In the genomic region with DNA sequence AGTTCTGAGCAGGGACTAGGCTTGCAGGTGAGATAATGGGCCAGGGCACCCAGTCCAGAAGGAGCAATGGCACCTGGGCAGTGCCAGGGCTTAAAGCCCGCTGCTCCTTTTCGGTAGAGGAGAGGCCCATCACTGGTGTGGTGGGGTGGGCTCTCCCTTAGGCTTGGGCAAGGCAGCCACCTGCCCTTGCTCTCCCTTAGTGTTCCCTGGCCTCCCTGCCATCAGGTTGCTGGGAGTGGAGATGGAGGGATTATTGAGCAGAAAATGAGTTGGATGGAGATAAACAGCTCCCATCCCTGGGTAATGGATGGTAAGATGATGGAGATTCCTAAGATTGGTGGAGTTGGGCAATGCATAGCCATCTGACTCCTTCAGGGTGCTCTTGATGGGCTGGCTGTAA, we compare ENCODE assay signal across 33 cellular contexts. TPM values are rescaled to one million over a fixed set of nuclear protein-coding genes. Genes with fewer than 3 reads are reported as not detected.
"Had no signal": no experiment of that assay in that cellular context is flagged by ENCODE, and none has a peak within 500 bp of the region (broad histone marks: within the 10 kb centered on the region; RNA-seq: fewer than 3 reads in every experiment).

No MANE protein-coding gene starts in this region.

- H3K9me3 Mint-ChIP-seq: immature natural killer cell; mesothelial cell of epicardium; naive thymus-derived CD4-positive, alpha-beta T cell; neural progenitor cell; stimulated activated memory B cell treated with anti-CD40 and anti-IgM and Interleukin-4, amounts not matched to agents 10 μg/mL and 1 μg/mL and 100 μg/mL, for 72 hours; stimulated activated naive CD8-positive, alpha-beta T cell treated with anti-CD3 and anti-CD28 coated beads, Interleukin-15, amount 100 ng/mL, for 72 hours; type B pancreatic cell had no signal

- H3K36me3 ChIP-seq: left ventricle myocardium inferior, neural progenitor cell, ovary, spleen, tibial nerve, uterus had no signal

- H3K36me3 Mint-ChIP-seq: immature natural killer cell; stimulated activated memory B cell treated with anti-CD40 and anti-IgM and Interleukin-4, amounts not matched to agents 10 μg/mL and 1 μg/mL and 100 μg/mL, for 72 hours; type B pancreatic cell had no signal

- FAIRE-seq: islet of Langerhans, kidney, small intestine had no signal

- H3K27ac ChIP-seq: left ventricle myocardium inferior, neural progenitor cell, neutrophil, ovary, spleen, tibial nerve, uterus had no signal

- H2AFZ ChIP-seq: neural progenitor cell had no signal

- H3K27ac Mint-ChIP-seq: immature natural killer cell; mesothelial cell of epicardium; naive thymus-derived CD4-positive, alpha-beta T cell; nephron progenitor cell; neural progenitor cell; progenitor cell of endocrine pancreas; stimulated activated memory B cell treated with anti-CD40 and anti-IgM and Interleukin-4, amounts not matched to agents 10 μg/mL and 1 μg/mL and 100 μg/mL, for 72 hours; stimulated activated naive CD8-positive, alpha-beta T cell treated with anti-CD3 and anti-CD28 coated beads, Interleukin-15, amount 100 ng/mL, for 72 hours; type B pancreatic cell had no signal

- H3K27me3 ChIP-seq: neutrophil, ovary, uterus had no signal

- ATAC-seq: left colon; naive thymus-derived CD4-positive, alpha-beta T cell; right cardiac atrium; sciatic nerve; stimulated activated memory B cell treated with anti-CD40 and anti-IgM and Interleukin-4, amounts not matched to agents 10 μg/mL and 1 μg/mL and 100 μg/mL, for 72 hours; stimulated activated naive CD8-positive, alpha-beta T cell treated with anti-CD3 and anti-CD28 coated beads, Interleukin-15, amount 100 ng/mL, for 72 hours had no signal

- H3K4me3 Mint-ChIP-seq: immature natural killer cell; mesothelial cell of epicardium; nephron progenitor cell; neural progenitor cell; stimulated activated memory B cell treated with anti-CD40 and anti-IgM and Interleukin-4, amounts not matched to agents 10 μg/mL and 1 μg/mL and 100 μg/mL, for 72 hours; stimulated activated naive CD8-positive, alpha-beta T cell treated with anti-CD3 and anti-CD28 coated beads, Interleukin-15, amount 100 ng/mL, for 72 hours; type B pancreatic cell had no signal

- H3K4me1 ChIP-seq: uterus had no signal

- H3K4me3 ChIP-seq: left ventricle myocardium inferior, lung, neural progenitor cell, ovary, spleen, tibial nerve, uterus had no signal

- DNase-seq: hypothalamus; immature natural killer cell; kidney; left ventricle myocardium inferior; mesendoderm; naive thymus-derived CD4-positive, alpha-beta T cell; nephron progenitor cell; occipital lobe; ovary; right cardiac atrium; small intestine; spleen; stimulated activated CD4-positive, alpha-beta T cell treated with anti-CD3 and anti-CD28 coated beads, Interleukin-4, amount 100 ng/mL, for 24 hours; stimulated activated naive CD4-positive, alpha-beta T cell treated with Interleukin-2 at 50 U/mL for 16 hours; stimulated activated naive CD8-positive, alpha-beta T cell treated with anti-CD3 and anti-CD28 coated beads, Interleukin-15, amount 100 ng/mL, for 72 hours; uterus had no signal

- H3K9ac ChIP-seq: neural progenitor cell had no signal

- H3K9me3 ChIP-seq: left ventricle myocardium inferior, neutrophil, ovary, spleen, tibial nerve, uterus had no signal

- H3K4me2 ChIP-seq: neural progenitor cell had no signal

RNA-seq across cellular contexts. Expression of a gene that starts 7.9 kb away (rescaled TPM):
- total RNA-seq: kidney; left colon; left ventricle myocardium inferior; lower leg skin; lung; mesothelial cell of epicardium; mononuclear cell; naive thymus-derived CD4-positive, alpha-beta T cell; occipital lobe; ovary; progenitor cell of endocrine pancreas; pulmonary artery endothelial cell; renal cortical epithelial cell; right cardiac atrium; sciatic nerve; spleen; temporal lobe; tibial nerve; ureter; uterus had no signal
- polyA plus RNA-seq: immature natural killer cell; lung; naive thymus-derived CD4-positive, alpha-beta T cell; ovary; right cardiac atrium; small intestine; spleen had no signal

RNA-seq across cellular contexts. Expression of a gene that starts 49.6 kb away (rescaled TPM):
- total RNA-seq: mononuclear cell, pulmonary artery endothelial cell had no signal
- polyA plus RNA-seq: naive thymus-derived CD4-positive, alpha-beta T cell had no signal

RNA-seq across cellular contexts. Expression of a gene that starts 51.7 kb away (rescaled TPM):
- polyA plus RNA-seq: immature natural killer cell; naive thymus-derived CD4-positive, alpha-beta T cell had no signal
